In the genomic region with DNA sequence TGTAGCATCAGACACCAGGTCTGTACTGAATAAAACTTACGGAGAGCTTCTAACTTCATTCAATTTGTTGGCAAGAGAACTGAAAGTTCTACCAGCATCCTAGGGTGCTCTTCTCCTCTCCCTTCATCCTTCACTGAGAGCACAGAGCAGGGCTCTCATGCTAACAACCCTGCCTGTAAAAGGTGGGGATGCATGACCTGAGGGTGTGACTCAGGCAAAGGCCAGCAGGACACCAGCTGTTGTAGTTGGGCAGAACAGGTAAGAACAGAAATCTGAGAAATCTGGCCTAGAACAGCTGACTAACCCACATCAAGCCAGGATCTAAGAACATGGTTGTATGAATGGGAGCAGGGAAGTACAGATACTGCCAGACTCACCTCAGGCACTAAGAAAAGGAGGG, we compare ENCODE assay signal across 29 cellular contexts.
DNase-seq lines count a peak whose midpoint lies in the region; TF ChIP-seq lines count a peak whose summit lies in the region.
"Had no signal": no experiment of that assay in that cellular context is flagged by ENCODE, and none has a peak within 500 bp of the region (broad histone marks: within the 10 kb centered on the region; RNA-seq: fewer than 3 reads in every experiment).

No MANE protein-coding gene starts in this region.

- H2BK120ac ChIP-seq in mesenchymal stem cell (ENCODE audit: low read depth, low read length): no peak overlapping the region

- H3K27me3 Mint-ChIP-seq in HFFc6 (ENCODE audit: insufficient read depth): peaks cover 2% of the 10 kb centered on the region
- peaks cover 2% of the 10 kb centered on the region for H3K27me3 Mint-ChIP-seq in endodermal cell (ENCODE audit: insufficient read depth)
- H3K27me3 Mint-ChIP-seq in T-helper 2 cell treated with Interferon-gamma antibody and Interleukin-4, amounts not matched to agents 5 μg/mL and 100 μg/mL, for 36 hours (ENCODE audit: low read depth): peaks cover 3% of the 10 kb centered on the region
- H3K27me3 Mint-ChIP-seq in activated CD4-positive, alpha-beta memory T cell treated with anti-CD3 and anti-CD28 coated beads, Interleukin-2, amount 10 ng/mL, durations not matched to agents 7 days and 5 days: peaks cover 15% of the 10 kb centered on the region

- H3K27ac Mint-ChIP-seq in HFFc6: peak overlapping the region; percentile 83
- H3K27ac Mint-ChIP-seq in endodermal cell: no peak overlapping the region
- no peak overlapping the region for H3K27ac Mint-ChIP-seq in T-helper 2 cell treated with Interferon-gamma antibody and Interleukin-4, amounts not matched to agents 5 μg/mL and 100 μg/mL, for 36 hours
- no peak overlapping the region for H3K27ac Mint-ChIP-seq in activated CD4-positive, alpha-beta memory T cell treated with anti-CD3 and anti-CD28 coated beads, Interleukin-2, amount 10 ng/mL, durations not matched to agents 7 days and 5 days
- H3K27ac Mint-ChIP-seq: CD8-positive, alpha-beta memory T cell had no signal

- no peak overlapping the region for H4K8ac ChIP-seq in mesenchymal stem cell (ENCODE audit: low read length)

- CTCF ChIA-PET in activated CD4-positive, alpha-beta memory T cell treated with anti-CD3 and anti-CD28 coated beads, Interleukin-2, amount 10 ng/mL, durations not matched to agents 7 days and 5 days (lab: Charles Lee): no interaction called here

- H2AFZ ChIP-seq in mesenchymal stem cell (ENCODE audit: low read depth, low read length): no peak overlapping the region

- no peak overlapping the region for H4K91ac ChIP-seq in mesenchymal stem cell (ENCODE audit: low read length)

- H3K4me2 ChIP-seq in mesenchymal stem cell (ENCODE audit: low read length, poor library complexity, severe bottlenecking): no peak overlapping the region

- no peaks in the 10 kb centered on the region for H3K36me3 ChIP-seq in endodermal cell (ENCODE audit: control insufficient read depth, insufficient read depth, low read length)
- H3K36me3 ChIP-seq in mesenchymal stem cell (ENCODE audit: control insufficient read depth in 1 of 2, insufficient read depth in 2 of 2, low read depth in 1 of 2, low read length in 2 of 2): peaks cover 19 to 38% of the 10 kb centered on the region in 2 experiments
- H3K36me3 ChIP-seq: BE2C, HAP-1, SJSA1 had no signal

- peak overlapping the region in 1 of 2 experiments; percentile 67 for H3K18ac ChIP-seq in mesenchymal stem cell (ENCODE audit: low read depth in 1 of 2, low read length in 2 of 2)

- H3K4me3 ChIP-seq in endodermal cell (ENCODE audit: low read length) (no peak overlapping the region), mesenchymal stem cell (ENCODE audit: insufficient read depth in 1 of 2, low read depth in 1 of 2, low read length in 2 of 2) (no peak overlapping the region)
- H3K4me3 ChIP-seq: GM12878, HAP-1, SJSA1 had no signal

- H2BK12ac ChIP-seq in mesenchymal stem cell (ENCODE audit: low read length in 2 of 2): peak overlapping the region; percentile 61 to 75

- H2BK5ac ChIP-seq in mesenchymal stem cell (ENCODE audit: low read depth, low read length, poor library complexity, severe bottlenecking): no peak overlapping the region

- H3K79me1 ChIP-seq in mesenchymal stem cell (replicated peaks; ENCODE audit: low read length, poor library complexity, severe bottlenecking): peaks cover 27% of the 10 kb centered on the region

- POLR2A ChIA-PET in activated CD4-positive, alpha-beta memory T cell treated with anti-CD3 and anti-CD28 coated beads, Interleukin-2, amount 10 ng/mL, durations not matched to agents 7 days and 5 days (lab: Charles Lee): no interaction called here

- H3K4me3 Mint-ChIP-seq in HFFc6 (peak overlapping the region; percentile 33), endodermal cell (no peak overlapping the region)
- no peak overlapping the region for H3K4me3 Mint-ChIP-seq in T-helper 2 cell treated with Interferon-gamma antibody and Interleukin-4, amounts not matched to agents 5 μg/mL and 100 μg/mL, for 36 hours
- H3K4me3 Mint-ChIP-seq in activated CD4-positive, alpha-beta memory T cell treated with anti-CD3 and anti-CD28 coated beads, Interleukin-2, amount 10 ng/mL, durations not matched to agents 7 days and 5 days: no peak overlapping the region
- H3K4me3 Mint-ChIP-seq: CD14-positive monocyte; CD8-positive, alpha-beta memory T cell had no signal

- no peak overlapping the region for H3K14ac ChIP-seq in mesenchymal stem cell (ENCODE audit: low read length in 2 of 2)

- H3K9ac ChIP-seq in endodermal cell (ENCODE audit: extremely low read depth, low read length, poor library complexity, severe bottlenecking) (no peak overlapping the region), mesenchymal stem cell (ENCODE audit: low read length) (no peak overlapping the region)

- DNase-seq in DMS53 (lab: John Stamatoyannopoulos, UW): peak; percentile 13
- DNase-seq in DMS53 treated with DMSO at 0.1 percent for 48 hours (lab: John Stamatoyannopoulos, UW; ENCODE audit: unreplicated experiment): no peak
- no peak for DNase-seq in HFFc6
- DNase-seq in endodermal cell: peak; percentile 53
- DNase-seq in mesenchymal stem cell: no peak
- no peak for DNase-seq in T-helper 2 cell treated with Interferon-gamma antibody and Interleukin-4, amounts not matched to agents 5 μg/mL and 100 μg/mL, for 36 hours (ENCODE audit: low spot score)
- DNase-seq in UCSD-AML1 (lab: John Stamatoyannopoulos, UW; ENCODE audit: unreplicated experiment): no peak
- no peak for DNase-seq in activated CD4-positive, alpha-beta memory T cell treated with anti-CD3 and anti-CD28 coated beads, Interleukin-2, amount 10 ng/mL, durations not matched to agents 7 days and 5 days
- DNase-seq: BE2C; CD8-positive, alpha-beta memory T cell; DMS153; EL; GDM1; GOT3; Karpas-422; NCI-H1092 treated with DMSO at 0.1 percent for 48 hours; NCI-H1436; NCI-H187; NCI-H2081 treated with DMSO at 0.1 percent for 48 hours; NCI-H446; NCI-H526; Right ventricle myocardium superior; RPMI8226 had no signal

- H3K27ac ChIP-seq in endodermal cell (ENCODE audit: low read depth, low read length): no peak overlapping the region
- peak overlapping the region; percentile 71 for H3K27ac ChIP-seq in mesenchymal stem cell (ENCODE audit: low read length, poor library complexity, severe bottlenecking)
- H3K27ac ChIP-seq: 22Rv1, HL-60 had no signal

- H3K4ac ChIP-seq in mesenchymal stem cell (ENCODE audit: low read depth in 1 of 2, low read length in 2 of 2): peak overlapping the region in 1 of 2 experiments; percentile 39

- H3K36me3 Mint-ChIP-seq in HFFc6 (ENCODE audit: low read depth): peaks cover 79% of the 10 kb centered on the region
- H3K36me3 Mint-ChIP-seq in endodermal cell (ENCODE audit: low read depth): peaks cover 6% of the 10 kb centered on the region
- H3K36me3 Mint-ChIP-seq in T-helper 2 cell treated with Interferon-gamma antibody and Interleukin-4, amounts not matched to agents 5 μg/mL and 100 μg/mL, for 36 hours (ENCODE audit: low read depth): no peaks in the 10 kb centered on the region
- H3K36me3 Mint-ChIP-seq in activated CD4-positive, alpha-beta memory T cell treated with anti-CD3 and anti-CD28 coated beads, Interleukin-2, amount 10 ng/mL, durations not matched to agents 7 days and 5 days (ENCODE audit: low read depth): no peaks in the 10 kb centered on the region
- H3K36me3 Mint-ChIP-seq: CD14-positive monocyte; CD8-positive, alpha-beta memory T cell had no signal

- H3K4me1 Mint-ChIP-seq in HFFc6 (ENCODE audit: low read depth) (peaks cover 88% of the 10 kb centered on the region), endodermal cell (peaks cover 23% of the 10 kb centered on the region)
- no peaks in the 10 kb centered on the region for H3K4me1 Mint-ChIP-seq in T-helper 2 cell treated with Interferon-gamma antibody and Interleukin-4, amounts not matched to agents 5 μg/mL and 100 μg/mL, for 36 hours (ENCODE audit: low read depth)
- peaks cover 2% of the 10 kb centered on the region for H3K4me1 Mint-ChIP-seq in activated CD4-positive, alpha-beta memory T cell treated with anti-CD3 and anti-CD28 coated beads, Interleukin-2, amount 10 ng/mL, durations not matched to agents 7 days and 5 days
- H3K4me1 Mint-ChIP-seq: CD14-positive monocyte; CD8-positive, alpha-beta memory T cell had no signal

- H3K9me3 Mint-ChIP-seq in HFFc6 (peaks cover 16% of the 10 kb centered on the region), endodermal cell (peaks cover 13% of the 10 kb centered on the region)
- H3K9me3 Mint-ChIP-seq in T-helper 2 cell treated with Interferon-gamma antibody and Interleukin-4, amounts not matched to agents 5 μg/mL and 100 μg/mL, for 36 hours: no peaks in the 10 kb centered on the region
- no peaks in the 10 kb centered on the region for H3K9me3 Mint-ChIP-seq in activated CD4-positive, alpha-beta memory T cell treated with anti-CD3 and anti-CD28 coated beads, Interleukin-2, amount 10 ng/mL, durations not matched to agents 7 days and 5 days

- 93 to 100% methylated on average over 1 of the region's 1 CpG for WGBS in endodermal cell (ENCODE audit: insufficient coverage in 1 of 2, insufficient read length in 1 of 2), 2 experiments
- 77% methylated on average over 1 of the region's 1 CpG for WGBS in mesenchymal stem cell

- H3K9me3 ChIP-seq in endodermal cell (ENCODE audit: control insufficient read depth, low read length): peaks cover 10% of the 10 kb centered on the region
- peaks cover 22% of the 10 kb centered on the region for H3K9me3 ChIP-seq in mesenchymal stem cell (ENCODE audit: control insufficient read depth, low read length)
- H3K9me3 ChIP-seq: BE2C, HAP-1 had no signal

- peaks cover 22% of the 10 kb centered on the region for H3K27me3 ChIP-seq in endodermal cell (ENCODE audit: control insufficient read depth, insufficient read depth, low read length, poor library complexity, severe bottlenecking)
- no peaks in the 10 kb centered on the region for H3K27me3 ChIP-seq in mesenchymal stem cell (ENCODE audit: control insufficient read depth in 1 of 2, insufficient read depth in 1 of 2, low read length in 2 of 2)
- H3K27me3 ChIP-seq: BE2C, SJSA1 had no signal

- H2BK15ac ChIP-seq in mesenchymal stem cell (ENCODE audit: low read depth, poor library complexity, severe bottlenecking): no peak overlapping the region

- TF ChIP-seq CTCF in HFFc6 (IDR thresholded peaks at IDR 0.05) (no peak), endodermal cell (conservative IDR thresholded peaks at IDR 0.05) (no peak)

- peak overlapping the region; percentile 79 for H2AK5ac ChIP-seq in mesenchymal stem cell (ENCODE audit: low read length, severe bottlenecking)

- no peak overlapping the region for H3K23ac ChIP-seq in mesenchymal stem cell (ENCODE audit: low read length in 2 of 2)

- H3K4me1 ChIP-seq in endodermal cell (ENCODE audit: control insufficient read depth, insufficient read depth, low read length) (no peaks in the 10 kb centered on the region), mesenchymal stem cell (ENCODE audit: control insufficient read depth, insufficient read depth, low read depth, low read length) (peaks cover 21% of the 10 kb centered on the region)
- H3K4me1 ChIP-seq: BE2C, HAP-1 had no signal

Comparison
In these comparisons a context has a peak if more than half of its experiments do, and no peak if none do; other contexts are left out.
1. DNase-seq: peak in DMS53 (single experiment) and endodermal cell (single experiment); none in DMS53 treated with DMSO at 0.1 percent for 48 hours (single experiment), HFFc6 (single experiment), mesenchymal stem cell (single experiment), T-helper 2 cell treated with Interferon-gamma antibody and Interleukin-4, amounts not matched to agents 5 μg/mL and 100 μg/mL, for 36 hours (single experiment), UCSD-AML1 (single experiment) and activated CD4-positive, alpha-beta memory T cell treated with anti-CD3 and anti-CD28 coated beads, Interleukin-2, amount 10 ng/mL, durations not matched to agents 7 days and 5 days (single experiment).